Comparison of ENCODE assay signal across 8 cellular contexts in the genomic region with DNA sequence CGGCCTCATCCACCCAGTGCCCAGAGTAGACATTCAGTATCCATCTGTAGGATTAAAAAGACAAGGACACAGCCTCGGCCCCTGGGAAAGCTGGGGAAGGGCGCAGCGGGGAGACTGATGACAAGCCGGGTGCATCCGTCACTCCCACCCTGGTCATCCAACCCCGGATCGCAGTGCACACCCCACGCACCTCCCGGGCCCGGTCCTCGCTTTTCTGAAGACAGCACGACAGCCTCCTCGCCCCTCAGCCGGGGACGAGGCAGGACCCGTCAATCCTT. TPM values are rescaled to one million over a fixed set of nuclear protein-coding genes. Genes with fewer than 3 reads are reported as not detected.
DNase-seq lines count a peak whose midpoint lies in the region; ATAC-seq and TF ChIP-seq lines count a peak whose summit lies in the region.

No MANE protein-coding gene starts in this region.

- H3K4me1 ChIP-seq in HUES48 (ENCODE audit: control insufficient read depth, insufficient read depth, low read length) (peaks cover 15% of the 10 kb centered on the region), psoas muscle (peaks cover 18% of the 10 kb centered on the region)

- H3K4me3 ChIP-seq in HUES48 (ENCODE audit: low read depth, low read length) (peak overlapping the region; percentile 74), psoas muscle (peak overlapping the region; percentile 78)

- H3K9ac ChIP-seq in HUES48 (ENCODE audit: low read depth, low read length): no peak overlapping the region

- H3K27ac Mint-ChIP-seq in activated T-cell treated with anti-CD3 and anti-CD28 coated beads, Interleukin-2, amount 50 U/mL, for 72 hours: peak overlapping the region; percentile 97

- intact Hi-C loops in psoas muscle (cut with DNase I): loop anchor here in 1 of 2 donors (5.0 kb wide), 1 partner anchor 36 kb away; no protein-coding TSS in a partner anchor

- H3K27ac ChIP-seq in HUES48 (ENCODE audit: low read depth, low read length) (peak overlapping the region; percentile 89), psoas muscle (peak overlapping the region; percentile 95)

- 6 to 22% (median 8%) methylated on average over 17 of the region's 17 CpGs for WGBS in psoas muscle, 3 donors

- H3K36me3 ChIP-seq in HUES48 (ENCODE audit: control insufficient read depth, insufficient read depth, low read length) (peaks cover 3% of the 10 kb centered on the region; the same call in 1 of the 2 replicates), psoas muscle (ENCODE audit: insufficient read depth in 1 of 2, low read depth in 1 of 2) (peaks cover 0 to 16% of the 10 kb centered on the region in 2 donors)

- peak overlapping the region; percentile 97 to 100 for H3K4me3 Mint-ChIP-seq in activated T-cell treated with anti-CD3 and anti-CD28 coated beads, Interleukin-2, amount 50 U/mL, for 72 hours

- H3K27me3 Mint-ChIP-seq in activated T-cell treated with anti-CD3 and anti-CD28 coated beads, Interleukin-2, amount 50 U/mL, for 72 hours (ENCODE audit: low read depth): no peaks in the 10 kb centered on the region

- H3K4me1 Mint-ChIP-seq in activated T-cell treated with anti-CD3 and anti-CD28 coated beads, Interleukin-2, amount 50 U/mL, for 72 hours (ENCODE audit: low read depth): peaks cover 35% of the 10 kb centered on the region

- H3K9me3 ChIP-seq in HUES48 (ENCODE audit: control insufficient read depth, insufficient read depth, low read length): no peaks in the 10 kb centered on the region
- no peaks in the 10 kb centered on the region for H3K9me3 ChIP-seq in psoas muscle

- H3K27me3 ChIP-seq in HUES48 (ENCODE audit: control insufficient read depth, insufficient read depth, low read length) (peaks cover 10% of the 10 kb centered on the region), psoas muscle (ENCODE audit: insufficient read depth in 3 of 3, low read length in 2 of 3) (no peaks in the 10 kb centered on the region)

- DNase-seq in AG08395 (ENCODE audit: low spot score) (peak; percentile 25), glomerular visceral epithelial cell (ENCODE audit: extremely low spot score) (peak; percentile 11), psoas muscle (peak; percentile 38 to 65), dedifferentiated amniotic fluid mesenchymal stem cell (ENCODE audit: extremely low spot score) (no peak), GM10266 (ENCODE audit: extremely low spot score) (no peak)
- DNase-seq in activated T-cell treated with anti-CD3 and anti-CD28 coated beads, Interleukin-2, amount 50 U/mL, for 72 hours: peak; percentile 43 to 47

- TF ChIP-seq CTCF in psoas muscle (IDR thresholded peaks at IDR 0.05) (no peak), GM10266 (IDR thresholded peaks at IDR 0.05; ENCODE audit: control insufficient read depth, insufficient read depth, low read depth, missing control alignments) (no peak)

- peaks cover 9 to 17% of the 10 kb centered on the region in 2 donors for H3K36me3 Mint-ChIP-seq in activated T-cell treated with anti-CD3 and anti-CD28 coated beads, Interleukin-2, amount 50 U/mL, for 72 hours (ENCODE audit: insufficient read depth in 2 of 2)

- H3K9me3 Mint-ChIP-seq in activated T-cell treated with anti-CD3 and anti-CD28 coated beads, Interleukin-2, amount 50 U/mL, for 72 hours: no peaks in the 10 kb centered on the region

- ATAC-seq in activated T-cell treated with anti-CD3 and anti-CD28 coated beads, Interleukin-2, amount 50 U/mL, for 72 hours (replicated peaks in 1 of 2): peak in 1 of 2 donors; percentile 12
- no peak for ATAC-seq in psoas muscle
- ATAC-seq in GM21619 (IDR thresholded peaks at IDR 0.05; ENCODE audit: unreplicated experiment): no peak

RNA-seq across cellular contexts. Expression of gene FCHSD2, which starts 1.1 kb away (rescaled TPM):
- total RNA-seq in activated T-cell treated with anti-CD3 and anti-CD28 coated beads, Interleukin-2, amount 50 U/mL, for 72 hours: 10 to 100 TPM; 38.3 to 47.1 TPM
- total RNA-seq in psoas muscle: 10 to 100 TPM in 3 of 4 donors, 1 to 10 TPM in 1; 9.7 to 18.5 (median 15.1) TPM
- 1 to 10 TPM; 5.7 to 9.6 (median 8.0) TPM for polyA plus RNA-seq in psoas muscle

Comparison
In these comparisons a context has a peak if more than half of its experiments do, and no peak if none do; other contexts are left out.
1. DNase-seq: peak in AG08395 (single experiment), activated T-cell treated with anti-CD3 and anti-CD28 coated beads, Interleukin-2, amount 50 U/mL, for 72 hours (2 of 2), glomerular visceral epithelial cell (single experiment) and psoas muscle (2 of 2); none in dedifferentiated amniotic fluid mesenchymal stem cell (single experiment) and GM10266 (single experiment).